In the genomic region with DNA sequence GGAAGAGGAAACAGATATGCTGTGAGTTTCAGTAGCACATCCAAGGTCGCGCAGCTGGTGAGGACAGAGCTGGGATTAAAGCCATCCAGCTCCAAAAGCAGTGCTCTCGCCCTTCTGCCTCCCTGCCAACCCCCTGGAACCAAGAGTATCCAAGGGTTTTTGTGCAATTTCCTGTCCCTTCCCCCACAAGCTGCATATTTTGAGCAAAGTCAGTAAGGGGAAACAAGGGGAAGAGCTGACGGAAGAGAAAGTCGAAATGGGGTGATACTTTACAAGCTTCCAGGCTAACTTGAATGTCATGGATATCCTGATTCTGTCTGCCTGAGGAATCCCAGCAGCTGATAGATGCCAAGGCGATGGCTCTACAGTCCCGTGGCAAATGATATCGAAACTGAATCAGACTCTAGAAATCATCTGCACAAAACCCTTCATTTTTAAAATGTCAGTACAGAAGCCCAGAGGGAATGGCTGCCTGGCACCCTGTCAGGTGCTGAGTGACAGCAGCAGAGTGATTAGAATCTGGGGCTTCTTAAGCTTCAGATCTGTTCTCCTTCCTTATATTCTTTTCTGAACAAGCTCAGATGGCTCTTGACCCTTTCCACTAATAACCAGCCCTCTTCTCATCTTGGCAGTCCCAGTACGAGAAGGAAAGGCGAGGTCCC, we compare ENCODE assay signal across 10 cellular contexts. TPM values are rescaled to one million over a fixed set of nuclear protein-coding genes. Genes with fewer than 3 reads are reported as not detected.
DNase-seq lines count a peak whose midpoint lies in the region; ATAC-seq and TF ChIP-seq lines count a peak whose summit lies in the region.
"Had no signal": no experiment of that assay in that cellular context is flagged by ENCODE, and none has a peak within 500 bp of the region (broad histone marks: within the 10 kb centered on the region; RNA-seq: fewer than 3 reads in every experiment).

No MANE protein-coding gene starts in this region.

- H3K36me3 ChIP-seq in mucosa of rectum (ENCODE audit: control insufficient read depth in 2 of 2, insufficient read depth in 2 of 2, low read length in 2 of 2) (no peaks in the 10 kb centered on the region), upper lobe of right lung (no peaks in the 10 kb centered on the region)

- H3K4me1 ChIP-seq in mucosa of rectum (ENCODE audit: control insufficient read depth in 2 of 2, insufficient read depth in 2 of 2, low read length in 2 of 2) = peaks cover 0 to 2% of the 10 kb centered on the region in 2 donors
- peaks cover 14% of the 10 kb centered on the region for H3K4me1 ChIP-seq in upper lobe of right lung

- intact Hi-C loops in upper lobe of right lung (cut with DNase I) = no loop called here

- peak; percentile 65 for ATAC-seq in upper lobe of right lung

- DNase-seq in RPMI7951 (ENCODE audit: low read depth) (peak; percentile 39), fibroblast of peridontal ligament (ENCODE audit: extremely low read depth) (peak; percentile 37), upper lobe of right lung (no peak), OCI-M2 (lab: John Stamatoyannopoulos, UW; ENCODE audit: unreplicated experiment) (no peak), SKM-1 (lab: John Stamatoyannopoulos, UW; ENCODE audit: unreplicated experiment) (no peak)
- no peak for DNase-seq in stimulated activated naive CD4-positive, alpha-beta T cell treated with Interleukin-2 at 50 U/mL for 16 hours (lab: John Stamatoyannopoulos, UW)
- DNase-seq: activated T-cell treated with anti-CD3 and anti-CD28 coated beads, Interleukin-2, amount 50 U/mL, for 48 hours; endodermal cell had no signal

- TF ChIP-seq CTCF in upper lobe of right lung (IDR thresholded peaks at IDR 0.05) = no peak

- H3K4me3 ChIP-seq in mucosa of rectum (ENCODE audit: low read length in 2 of 2) (peak overlapping the region in 1 of 2 donors; percentile 45), upper lobe of right lung (peak overlapping the region; percentile 11)

- H3K27ac ChIP-seq in mucosa of rectum (ENCODE audit: low read depth in 2 of 2, low read length in 2 of 2) (peak overlapping the region; percentile 56 to 57), upper lobe of right lung (peak overlapping the region; percentile 69)

- H3K9me3 ChIP-seq in mucosa of rectum (ENCODE audit: control insufficient read depth in 2 of 2, low read length in 2 of 2) = no peaks in the 10 kb centered on the region
- no peaks in the 10 kb centered on the region for H3K9me3 ChIP-seq in upper lobe of right lung

- H3K9ac ChIP-seq in mucosa of rectum (ENCODE audit: low read depth in 1 of 2, low read length in 2 of 2) = no peak overlapping the region

- H3K27me3 ChIP-seq in mucosa of rectum (ENCODE audit: control insufficient read depth in 2 of 2, insufficient read depth in 2 of 2, low read length in 2 of 2) = no peaks in the 10 kb centered on the region
- no peaks in the 10 kb centered on the region for H3K27me3 ChIP-seq in upper lobe of right lung

RNA-seq across cellular contexts. Expression of a gene that starts 42.9 kb away (rescaled TPM):
- total RNA-seq in RPMI7951 (2014; rRNA removed; shearing (Covaris generic)) = 0.49 TPM in 1 of 2 replicates, not detected in the other
- total RNA-seq in upper lobe of right lung = not detected
- total RNA-seq: T-helper 1 cell treated with Interleukin-12 subunit alpha and Interleukin-12 subunit beta and Interleukin-4 antibody, amounts not matched to agents 30 ng/mL and 1 ng/mL, for 36 hours had no signal

Comparison
In these comparisons a context has a peak if more than half of its experiments do, and no peak if none do; other contexts are left out.
1. DNase-seq: peak in RPMI7951 (single experiment) and fibroblast of peridontal ligament (single experiment); none in upper lobe of right lung (single experiment), stimulated activated naive CD4-positive, alpha-beta T cell treated with Interleukin-2 at 50 U/mL for 16 hours (single experiment), OCI-M2 (single experiment) and SKM-1 (single experiment).